10 cellular contexts compared by ENCODE assay signal in genomic region chr19:15199219-15199651, GRCh38. TPM values are rescaled to one million over a fixed set of nuclear protein-coding genes. Genes with fewer than 3 reads are reported as not detected.
DNase-seq lines count a peak whose midpoint lies in the region; ATAC-seq and TF ChIP-seq lines count a peak whose summit lies in the region.
"Had no signal": no experiment of that assay in that cellular context is flagged by ENCODE, and none has a peak within 500 bp of the region (broad histone marks: within the 10 kb centered on the region; RNA-seq: fewer than 3 reads in every experiment).

No MANE protein-coding gene starts in this region.

- H3K4me3 ChIP-seq in CD4-positive, alpha-beta memory T cell (ENCODE audit: low read length in 2 of 2), result no peak overlapping the region
- H3K4me3 ChIP-seq in SJSA1, result peak overlapping the region; percentile 79
- H3K4me3 ChIP-seq in fibroblast of villous mesenchyme (ENCODE audit: low read depth, low read length), result peak overlapping the region; percentile 2
- H3K4me3 ChIP-seq in rectal smooth muscle tissue (ENCODE audit: low read length), result peak overlapping the region; percentile 18

- no peak for ATAC-seq in HG03521 (IDR thresholded peaks at IDR 0.05; ENCODE audit: unreplicated experiment)
- ATAC-seq: activated CD4-positive, CD25-positive, alpha-beta regulatory T cell treated with anti-CD3 and anti-CD28 coated beads, Interleukin-2, amount 50 U/mL, for 24 hours had no signal

- H3K36me3 Mint-ChIP-seq in CD4-positive, alpha-beta memory T cell, result no peaks in the 10 kb centered on the region

- no peak overlapping the region for H3K9ac ChIP-seq in rectal smooth muscle tissue (ENCODE audit: low read length)

- H3K27me3 ChIP-seq in CD4-positive, alpha-beta memory T cell (ENCODE audit: insufficient read depth, low read length), result peaks cover 31% of the 10 kb centered on the region
- H3K27me3 ChIP-seq in SJSA1 (replicated peaks) (no peaks in the 10 kb centered on the region), rectal smooth muscle tissue (ENCODE audit: control insufficient read depth, insufficient read depth, low read length) (peaks cover 15% of the 10 kb centered on the region)

- H3K27ac Mint-ChIP-seq in CD4-positive, alpha-beta memory T cell, result peak overlapping the region in 1 of 7 donors; percentile 22

- CTCF ChIA-PET in CD4-positive, alpha-beta memory T cell (lab: Charles Lee; ENCODE audit: partially characterized antibody), result no interaction called here

- H3K9me3 ChIP-seq in CD4-positive, alpha-beta memory T cell (ENCODE audit: control insufficient read depth in 1 of 2, low read length in 2 of 2), result no peaks in the 10 kb centered on the region
- H3K9me3 ChIP-seq in SJSA1 (replicated peaks), result no peaks in the 10 kb centered on the region; the same call in 1 of the 2 replicates

- intact Hi-C loops in CD4-positive, alpha-beta memory T cell (cut with micrococcal nuclease), result no loop called here

- H3K36me3 ChIP-seq in CD4-positive, alpha-beta memory T cell (ENCODE audit: insufficient read depth, low read length), result no peaks in the 10 kb centered on the region
- H3K36me3 ChIP-seq in SJSA1 (peaks cover 23% of the 10 kb centered on the region), rectal smooth muscle tissue (ENCODE audit: control insufficient read depth, insufficient read depth, low read length) (no peaks in the 10 kb centered on the region)

- peaks cover 5 to 30% (median 23%) of the 10 kb centered on the region in 4 donors for H3K4me1 Mint-ChIP-seq in CD4-positive, alpha-beta memory T cell

- no peak for DNase-seq in CD4-positive, alpha-beta memory T cell
- DNase-seq in SJSA1 (ENCODE audit: low read depth in 1 of 2, low spot score in 2 of 2), result no peak
- no peak for DNase-seq in fibroblast of villous mesenchyme (ENCODE audit: low read depth)
- no peak for DNase-seq in DMS 273 (lab: John Stamatoyannopoulos, UW; ENCODE audit: unreplicated experiment)
- no peak for DNase-seq in hypothalamus (lab: John Stamatoyannopoulos, UW)
- DNase-seq in LoVo (ENCODE audit: low spot score), result no peak
- DNase-seq: NCI-H2227 treated with DMSO at 0.1 percent for 48 hours had no signal

- H3K9me3 Mint-ChIP-seq in CD4-positive, alpha-beta memory T cell, result peaks cover 0 to 4% (median 0%) of the 10 kb centered on the region in 8 donors

- peaks cover 50 to 52% of the 10 kb centered on the region in 2 donors for H3K27me3 Mint-ChIP-seq in CD4-positive, alpha-beta memory T cell

- H3K27ac ChIP-seq in CD4-positive, alpha-beta memory T cell (ENCODE audit: low read depth, low read length), result no peak overlapping the region
- no peak overlapping the region for H3K27ac ChIP-seq in SJSA1
- no peak overlapping the region for H3K27ac ChIP-seq in rectal smooth muscle tissue (ENCODE audit: low read depth, low read length)

- no peaks in the 10 kb centered on the region for H3K4me1 ChIP-seq in CD4-positive, alpha-beta memory T cell (ENCODE audit: insufficient read depth, low read length)
- H3K4me1 ChIP-seq in SJSA1 (replicated peaks) (peaks cover 28% of the 10 kb centered on the region), rectal smooth muscle tissue (ENCODE audit: control insufficient read depth, insufficient read depth, low read length) (no peaks in the 10 kb centered on the region)

- no peak for TF ChIP-seq CTCF in fibroblast of villous mesenchyme (IDR thresholded peaks at IDR 0.05; ENCODE audit: insufficient read depth, low read depth, low read length)

- POLR2A ChIA-PET in CD4-positive, alpha-beta memory T cell (lab: Charles Lee; ENCODE audit: partially characterized antibody), result interaction anchor here (0.6 kb wide), 1 partner anchor 1523 kb away, joined by 3 read pairs; no protein-coding TSS in a partner anchor

- H3K4me3 Mint-ChIP-seq in CD4-positive, alpha-beta memory T cell, result peak overlapping the region; percentile 1 to 81 (median 68)

RNA-seq across cellular contexts. Expression of gene NOTCH3, which starts 1.6 kb away (rescaled TPM):
- total RNA-seq in CD4-positive, alpha-beta memory T cell, result under 1 TPM; 0.14 to 0.23 TPM
- polyA plus RNA-seq in CD4-positive, alpha-beta memory T cell, result not detected
- total RNA-seq in SJSA1 (2014; rRNA removed; shearing (Covaris generic)), result 25.4 and 33.1 TPM in 2 replicates
- total RNA-seq in fibroblast of villous mesenchyme, result 27.6 and 39.3 TPM in 2 replicates

RNA-seq across cellular contexts. Expression of gene EPHX3, which starts 33.0 kb away (rescaled TPM):
- total RNA-seq in CD4-positive, alpha-beta memory T cell, result under 1 TPM in 1 of 2 experiments, not detected in 1; 0.29 TPM
- polyA plus RNA-seq in CD4-positive, alpha-beta memory T cell, result not detected
- 0.08 TPM in 1 of 2 replicates, not detected in the other for total RNA-seq in SJSA1 (2014; rRNA removed; shearing (Covaris generic))
- total RNA-seq in fibroblast of villous mesenchyme, result under 0.01 TPM in 2 replicates

Comparison
In these comparisons a context has a peak if more than half of its experiments do, and no peak if none do; other contexts are left out.
1. H3K4me3 ChIP-seq: peak in SJSA1 (single experiment), fibroblast of villous mesenchyme (single experiment) and rectal smooth muscle tissue (single experiment); none in CD4-positive, alpha-beta memory T cell (0 of 2).
2. RNA of gene NOTCH3, which starts 1.6 kb away (total RNA-seq): 25.4 to 33.1 TPM in SJSA1 and 27.6 to 39.3 TPM in fibroblast of villous mesenchyme; 0.14 to 0.23 TPM in CD4-positive, alpha-beta memory T cell; every median in the first group is over 10 times any median in the second.